17 cellular contexts compared by ENCODE assay signal in genomic region chr11:65869643-65870306, GRCh38. TPM values are rescaled to one million over a fixed set of nuclear protein-coding genes. Genes with fewer than 3 reads are reported as not detected.
DNase-seq lines count a peak whose midpoint lies in the region; ATAC-seq and TF ChIP-seq lines count a peak whose summit lies in the region.
"Had no signal": no experiment of that assay in that cellular context is flagged by ENCODE, and none has a peak within 500 bp of the region (broad histone marks: within the 10 kb centered on the region; RNA-seq: fewer than 3 reads in every experiment).

No MANE protein-coding gene starts in this region.

- H3K4me3 ChIP-seq in NT2/D1 (ENCODE audit: insufficient read length, low read depth) = no peak overlapping the region
- no peak overlapping the region for H3K4me3 ChIP-seq in right cardiac atrium (ENCODE audit: low read length)
- no peak overlapping the region for H3K4me3 ChIP-seq in sigmoid colon
- H3K4me3 ChIP-seq: SJSA1, transverse colon had no signal

- peaks cover 3% of the 10 kb centered on the region for H3K27me3 Mint-ChIP-seq in T-helper 2 cell treated with Interferon-gamma antibody and Interleukin-4, amounts not matched to agents 5 μg/mL and 100 μg/mL, for 36 hours (ENCODE audit: low read depth)

- H3K27me3 ChIP-seq in NT2/D1 (ENCODE audit: insufficient read depth, insufficient read length) (no peaks in the 10 kb centered on the region), right cardiac atrium (ENCODE audit: control insufficient read depth, insufficient read depth) (no peaks in the 10 kb centered on the region), sigmoid colon (no peaks in the 10 kb centered on the region)
- H3K27me3 ChIP-seq: SJSA1, transverse colon had no signal

- H3K4me3 Mint-ChIP-seq in T-helper 2 cell treated with Interferon-gamma antibody and Interleukin-4, amounts not matched to agents 5 μg/mL and 100 μg/mL, for 36 hours = no peak overlapping the region
- H3K4me3 Mint-ChIP-seq: activated T-cell treated with anti-CD3 and anti-CD28 coated beads, Interleukin-2, amount 50 U/mL, for 72 hours had no signal

- TF ChIP-seq EP300 in sigmoid colon (IDR thresholded peaks at IDR 0.05) = no peak

- no peak for TF ChIP-seq POLR2A in sigmoid colon (IDR thresholded peaks at IDR 0.05)

- H3K4me1 ChIP-seq in NT2/D1 (ENCODE audit: insufficient read depth, insufficient read length) (peaks cover 27% of the 10 kb centered on the region), right cardiac atrium (ENCODE audit: control insufficient read depth, insufficient read depth, low read length) (peaks cover 5% of the 10 kb centered on the region), sigmoid colon (peaks cover 0 to 51% (median 38%) of the 10 kb centered on the region in 4 donors)

- no peak for DNase-seq in T-helper 2 cell treated with Interferon-gamma antibody and Interleukin-4, amounts not matched to agents 5 μg/mL and 100 μg/mL, for 36 hours (ENCODE audit: low spot score)
- DNase-seq in T-helper 2 cell (no peak), NT2/D1 (ENCODE audit: low read depth, low spot score) (no peak), right cardiac atrium (peak; percentile 18 to 65 (median 50)), sigmoid colon (peak; percentile 69), NCI-H510A (lab: John Stamatoyannopoulos, UW) (no peak)
- DNase-seq: activated CD4-positive, alpha-beta T cell treated with anti-CD3 and anti-CD28 coated beads, Interleukin-2, amount 50 U/mL, for 48 hours; activated T-cell treated with anti-CD3 and anti-CD28 coated beads, Interleukin-2, amount 50 U/mL, for 72 hours; COR-L47; foreskin melanocyte; NCI-H1417; transverse colon had no signal

- H3K9me3 ChIP-seq in NT2/D1 (ENCODE audit: insufficient read depth, low read length) (no peaks in the 10 kb centered on the region), right cardiac atrium (ENCODE audit: control insufficient read depth, low read length) (no peaks in the 10 kb centered on the region), sigmoid colon (no peaks in the 10 kb centered on the region)
- H3K9me3 ChIP-seq: transverse colon had no signal

- H3K9ac ChIP-seq in NT2/D1 (ENCODE audit: insufficient read length, low read depth) = peak overlapping the region; percentile 17

- peak overlapping the region; percentile 15 for H3K27ac Mint-ChIP-seq in T-helper 2 cell treated with Interferon-gamma antibody and Interleukin-4, amounts not matched to agents 5 μg/mL and 100 μg/mL, for 36 hours
- H3K27ac Mint-ChIP-seq: activated T-cell treated with anti-CD3 and anti-CD28 coated beads, Interleukin-2, amount 50 U/mL, for 72 hours had no signal

- ATAC-seq in right cardiac atrium = no peak
- ATAC-seq in GM19455 (IDR thresholded peaks at IDR 0.05; ENCODE audit: unreplicated experiment) = no peak
- ATAC-seq in GM21381 (IDR thresholded peaks at IDR 0.05; ENCODE audit: unreplicated experiment) = no peak
- ATAC-seq: activated T-cell treated with anti-CD3 and anti-CD28 coated beads, Interleukin-2, amount 50 U/mL, for 72 hours had no signal

- no peaks in the 10 kb centered on the region for H3K9me3 Mint-ChIP-seq in T-helper 2 cell treated with Interferon-gamma antibody and Interleukin-4, amounts not matched to agents 5 μg/mL and 100 μg/mL, for 36 hours
- H3K9me3 Mint-ChIP-seq: activated T-cell treated with anti-CD3 and anti-CD28 coated beads, Interleukin-2, amount 50 U/mL, for 72 hours had no signal

- peaks cover 19% of the 10 kb centered on the region for H3K4me1 Mint-ChIP-seq in T-helper 2 cell treated with Interferon-gamma antibody and Interleukin-4, amounts not matched to agents 5 μg/mL and 100 μg/mL, for 36 hours (ENCODE audit: low read depth)

- no peak for TF ChIP-seq CTCF in sigmoid colon (IDR thresholded peaks at IDR 0.05)

- WGBS in right cardiac atrium = 82% methylated on average over 24 of the region's 24 CpGs
- WGBS in sigmoid colon, 2 donors = 65 to 81% methylated on average over 24 of the region's 24 CpGs

- H3K36me3 ChIP-seq in NT2/D1 (ENCODE audit: insufficient read depth, insufficient read length, low read length) (peaks cover 63% of the 10 kb centered on the region), sigmoid colon (peaks cover 9 to 57% (median 30%) of the 10 kb centered on the region in 4 donors)

- intact Hi-C loops in right cardiac atrium (cut with DNase I) = no loop called here
- intact Hi-C loops in sigmoid colon (cut with DNase I) = no loop called here

- peaks cover 19% of the 10 kb centered on the region for H3K36me3 Mint-ChIP-seq in T-helper 2 cell treated with Interferon-gamma antibody and Interleukin-4, amounts not matched to agents 5 μg/mL and 100 μg/mL, for 36 hours (ENCODE audit: low read depth)

- H3K27ac ChIP-seq in right cardiac atrium (ENCODE audit: low read length) = no peak overlapping the region
- H3K27ac ChIP-seq in sigmoid colon = peak overlapping the region; percentile 93 to 98 (median 96)
- H3K27ac ChIP-seq: HL-60, SJSA1 had no signal

RNA-seq across cellular contexts. Expression of gene EFEMP2, which starts 2.8 kb away (rescaled TPM):
- total RNA-seq in right cardiac atrium (100 to 1,000 TPM; 139 to 164 (median 142) TPM), sigmoid colon (100 to 1,000 TPM in 2 of 4 donors, 10 to 100 TPM in 2; 71.7 to 120 (median 97.3) TPM)
- polyA plus RNA-seq in right cardiac atrium (128 TPM), sigmoid colon (10 to 100 TPM in 2 of 3 donors, 1 to 10 TPM in 1; 8.6 to 24.0 (median 19.4) TPM)

RNA-seq across cellular contexts. Expression of gene MUS81, which starts 9.5 kb away (rescaled TPM):
- total RNA-seq in right cardiac atrium = 10 to 100 TPM; 33.3 to 39.5 (median 35.8) TPM
- polyA plus RNA-seq in right cardiac atrium = 44.7 TPM
- 10 to 100 TPM; 42.1 to 54.2 (median 45.2) TPM for total RNA-seq in sigmoid colon
- 10 to 100 TPM; 33.5 to 61.8 (median 36.0) TPM for polyA plus RNA-seq in sigmoid colon

RNA-seq across cellular contexts. Expression of gene CTSW, which starts 9.9 kb away (rescaled TPM):
- total RNA-seq in right cardiac atrium (1 to 10 TPM in 1 of 4 donors, under 1 TPM in 3; 0.45 to 1.7 (median 0.64) TPM), sigmoid colon (under 1 TPM in 1 of 4 donors, not detected in 3; 0.82 TPM)
- polyA plus RNA-seq in right cardiac atrium (0.79 TPM), sigmoid colon (1 to 10 TPM in 2 of 3 donors, not detected in 1; 2.3 to 3.1 TPM)
- total RNA-seq: A673 had no signal

RNA-seq across cellular contexts. Expression of gene CFL1, which starts 11.8 kb away (rescaled TPM):
- total RNA-seq in right cardiac atrium (100 to 1,000 TPM; 285 to 470 (median 377) TPM), sigmoid colon (100 to 1,000 TPM; 428 to 506 (median 487) TPM)
- polyA plus RNA-seq in right cardiac atrium (389 TPM), sigmoid colon (1,000 to 10,000 TPM; 1,456 to 2,165 (median 1,757) TPM)

RNA-seq across cellular contexts. Expression of gene FIBP, which starts 18.5 kb away (rescaled TPM):
- total RNA-seq in right cardiac atrium (10 to 100 TPM; 39.7 to 46.6 (median 42.8) TPM), sigmoid colon (10 to 100 TPM; 37.5 to 60.7 (median 48.6) TPM)
- polyA plus RNA-seq in right cardiac atrium (37.8 TPM), sigmoid colon (10 to 100 TPM; 54.4 to 66.1 (median 58.3) TPM)

Comparison
In these comparisons a context has a peak if more than half of its experiments do, and no peak if none do; other contexts are left out.
1. DNase-seq: peak in right cardiac atrium (3 of 3) and sigmoid colon (single experiment); none in T-helper 2 cell treated with Interferon-gamma antibody and Interleukin-4, amounts not matched to agents 5 μg/mL and 100 μg/mL, for 36 hours (single experiment), T-helper 2 cell (0 of 5), NT2/D1 (single experiment) and NCI-H510A (single experiment).